ENCODE assay signal across 33 cellular contexts in genomic region chr20:23532533-23532932, GRCh38. TPM values are rescaled to one million over a fixed set of nuclear protein-coding genes. Genes with fewer than 3 reads are reported as not detected.
"Had no signal": no experiment of that assay in that cellular context is flagged by ENCODE, and none has a peak within 500 bp of the region (broad histone marks: within the 10 kb centered on the region; RNA-seq: fewer than 3 reads in every experiment).

No MANE protein-coding gene starts in this region.

- H3K27me3 Mint-ChIP-seq: stimulated activated naive B cell treated with anti-CD40 and anti-IgM and Interleukin-4, amounts not matched to agents 10 μg/mL and 1 μg/mL and 100 μg/mL, for 72 hours had no signal

- H3K27ac Mint-ChIP-seq: dendritic cell treated with granulocyte-macrophage colony-stimulating factor and Interleukin-4, amounts not matched to agents 40 ng/mL and 50 ng/mL, for 4 days; naive thymus-derived CD8-positive, alpha-beta T cell; nephron progenitor cell; stimulated activated naive B cell treated with anti-CD40 and anti-IgM and Interleukin-4, amounts not matched to agents 10 μg/mL and 1 μg/mL and 100 μg/mL, for 72 hours; stimulated activated naive CD8-positive, alpha-beta T cell treated with anti-CD3 and anti-CD28 coated beads, Interleukin-15, Interleukin-2, amounts not matched to agents 100 ng/mL and 50 ng/mL, for 24 hours had no signal

- ATAC-seq: foreskin keratinocyte; gastroesophageal sphincter; heart left ventricle; left ventricle myocardium superior; lower lobe of right lung; naive thymus-derived CD8-positive, alpha-beta T cell; psoas muscle; right cardiac atrium; stimulated activated naive B cell treated with anti-CD40 and anti-IgM and Interleukin-4, amounts not matched to agents 10 μg/mL and 1 μg/mL and 100 μg/mL, for 72 hours had no signal

- H3K4me1 ChIP-seq: colonic mucosa, foreskin keratinocyte, gastroesophageal sphincter, heart left ventricle, lower lobe of right lung, psoas muscle, spleen, tibial nerve, vagina had no signal

- H3K27ac ChIP-seq: colonic mucosa, esophagus muscularis mucosa, foreskin keratinocyte, gastroesophageal sphincter, heart left ventricle, hepatocyte, lower lobe of right lung, ovary, psoas muscle, skin epidermis, spleen, thoracic aorta, tibial nerve, vagina had no signal

- H3K27me3 ChIP-seq: colonic mucosa, esophagus muscularis mucosa, foreskin keratinocyte, gastroesophageal sphincter, heart left ventricle, hepatocyte, ovary, spleen, tibial nerve, vagina had no signal

- H3K4me3 Mint-ChIP-seq: dendritic cell treated with granulocyte-macrophage colony-stimulating factor and Interleukin-4, amounts not matched to agents 40 ng/mL and 50 ng/mL, for 4 days; naive thymus-derived CD8-positive, alpha-beta T cell; nephron progenitor cell; stimulated activated naive B cell treated with anti-CD40 and anti-IgM and Interleukin-4, amounts not matched to agents 10 μg/mL and 1 μg/mL and 100 μg/mL, for 72 hours; stimulated activated naive CD8-positive, alpha-beta T cell treated with anti-CD3 and anti-CD28 coated beads, Interleukin-15, Interleukin-2, amounts not matched to agents 100 ng/mL and 50 ng/mL, for 24 hours had no signal

- H3K79me2 ChIP-seq: hepatocyte had no signal

- H3K4me3 ChIP-seq: colonic mucosa, esophagus muscularis mucosa, gastroesophageal sphincter, heart left ventricle, hepatocyte, lower lobe of right lung, ovary, psoas muscle, skin epidermis, spleen, thoracic aorta, tibial nerve, vagina had no signal

- DNase-seq: colonic mucosa; effector CD8-positive, alpha-beta T cell; foreskin keratinocyte; heart left ventricle; left ventricle myocardium superior; lower lobe of right lung; naive thymus-derived CD8-positive, alpha-beta T cell; nephron progenitor cell; occipital lobe; ovary; posterior cingulate gyrus; psoas muscle; right cardiac atrium; spleen; stimulated activated CD4-positive, alpha-beta T cell treated with anti-CD3 and anti-CD28 coated beads, Interleukin-4, amount 100 ng/mL, for 4 hours; stimulated activated naive B cell treated with anti-CD40 and anti-IgM and Interleukin-4, amounts not matched to agents 10 μg/mL and 1 μg/mL and 100 μg/mL, for 72 hours had no signal

- H3K4me1 Mint-ChIP-seq: nephron progenitor cell had no signal

- H3K4me2 ChIP-seq: hepatocyte had no signal

- H2AFZ ChIP-seq: hepatocyte had no signal

- H3K36me3 ChIP-seq: colonic mucosa, esophagus muscularis mucosa, gastroesophageal sphincter, heart left ventricle, lower lobe of right lung, ovary, spleen, thoracic aorta, tibial nerve, vagina had no signal

- H3K9me3 ChIP-seq: colonic mucosa, lower lobe of right lung, ovary, psoas muscle, vagina had no signal

RNA-seq across cellular contexts. Expression of gene CST9L, which starts 35.8 kb away (rescaled TPM):
- total RNA-seq: colonic mucosa; endothelial cell of umbilical vein; epithelial cell of proximal tubule; esophagus muscularis mucosa; fibroblast of lung; foreskin keratinocyte; gastroesophageal sphincter; heart left ventricle; hepatocyte; left ventricle myocardium superior; lower lobe of right lung; mesenteric fat pad; myocyte; naive thymus-derived CD8-positive, alpha-beta T cell; occipital lobe; ovary; psoas muscle; renal cortical epithelial cell; right cardiac atrium; spleen; thoracic aorta; tibial nerve; ureter; vagina had no signal
- polyA plus RNA-seq: endothelial cell of umbilical vein; fibroblast of lung; foreskin keratinocyte; heart left ventricle; hepatocyte; keratinocyte; naive thymus-derived CD8-positive, alpha-beta T cell; ovary; psoas muscle; right cardiac atrium; spleen had no signal

RNA-seq across cellular contexts. Expression of gene CST8, which starts 41.6 kb away (rescaled TPM):
- total RNA-seq: colonic mucosa; endothelial cell of umbilical vein; epithelial cell of proximal tubule; esophagus muscularis mucosa; fibroblast of lung; foreskin keratinocyte; gastroesophageal sphincter; heart left ventricle; hepatocyte; left ventricle myocardium superior; lower lobe of right lung; mesenteric fat pad; myocyte; naive thymus-derived CD8-positive, alpha-beta T cell; occipital lobe; ovary; psoas muscle; renal cortical epithelial cell; right cardiac atrium; spleen; thoracic aorta; tibial nerve; ureter; vagina had no signal
- polyA plus RNA-seq: endothelial cell of umbilical vein; fibroblast of lung; foreskin keratinocyte; heart left ventricle; hepatocyte; keratinocyte; naive thymus-derived CD8-positive, alpha-beta T cell; ovary; psoas muscle; right cardiac atrium; spleen had no signal
